Comparison of ENCODE assay signal across 8 cellular contexts in genomic region chr17:8209909-8210760, GRCh38. TPM values are rescaled to one million over a fixed set of nuclear protein-coding genes. Genes with fewer than 3 reads are reported as not detected.
DNase-seq lines count a peak whose midpoint lies in the region; ATAC-seq lines count a peak whose summit lies in the region.

Gene AURKB, minus strand, starts transcription at chr17:8210575. Its CDS starts 351 bp downstream, at chr17:8210224.

- peak within 1 kb of the TSS; percentile 74 for H3K27ac Mint-ChIP-seq in activated T-cell treated with anti-CD3 and anti-CD28 coated beads, Interleukin-2, amount 50 U/mL, for 72 hours
- H3K27ac Mint-ChIP-seq in naive thymus-derived CD8-positive, alpha-beta T cell = peak within 1 kb of the TSS; percentile 79 to 96 (median 89)
- H3K27ac Mint-ChIP-seq in stimulated activated naive B cell treated with anti-CD40 and anti-IgM and Interleukin-4, amounts not matched to agents 10 μg/mL and 1 μg/mL and 100 μg/mL, for 72 hours = peak within 1 kb of the TSS; percentile 97

- H3K4me1 Mint-ChIP-seq in activated T-cell treated with anti-CD3 and anti-CD28 coated beads, Interleukin-2, amount 50 U/mL, for 72 hours (ENCODE audit: low read depth) = peaks cover 25% of the 10 kb centered on the region
- peaks cover 13 to 21% (median 15%) of the 10 kb centered on the region in 4 donors for H3K4me1 Mint-ChIP-seq in naive thymus-derived CD8-positive, alpha-beta T cell
- peaks cover 10 to 24% of the 10 kb centered on the region in 2 donors for H3K4me1 Mint-ChIP-seq in stimulated activated naive B cell treated with anti-CD40 and anti-IgM and Interleukin-4, amounts not matched to agents 10 μg/mL and 1 μg/mL and 100 μg/mL, for 72 hours

- H3K27me3 Mint-ChIP-seq in activated T-cell treated with anti-CD3 and anti-CD28 coated beads, Interleukin-2, amount 50 U/mL, for 72 hours (ENCODE audit: low read depth) = no peaks in the 10 kb centered on the region
- no peaks in the 10 kb centered on the region for H3K27me3 Mint-ChIP-seq in naive thymus-derived CD8-positive, alpha-beta T cell
- no peaks in the 10 kb centered on the region for H3K27me3 Mint-ChIP-seq in stimulated activated naive B cell treated with anti-CD40 and anti-IgM and Interleukin-4, amounts not matched to agents 10 μg/mL and 1 μg/mL and 100 μg/mL, for 72 hours

- peak within 1 kb of the TSS; percentile 89 to 93 for H3K4me3 Mint-ChIP-seq in activated T-cell treated with anti-CD3 and anti-CD28 coated beads, Interleukin-2, amount 50 U/mL, for 72 hours
- H3K4me3 Mint-ChIP-seq in naive thymus-derived CD8-positive, alpha-beta T cell = peak within 1 kb of the TSS; percentile 88 to 96 (median 95)
- peak within 1 kb of the TSS; percentile 92 to 94 for H3K4me3 Mint-ChIP-seq in stimulated activated naive B cell treated with anti-CD40 and anti-IgM and Interleukin-4, amounts not matched to agents 10 μg/mL and 1 μg/mL and 100 μg/mL, for 72 hours

- DNase-seq in DMS53 treated with DMSO at 0.1 percent for 48 hours (lab: John Stamatoyannopoulos, UW; ENCODE audit: unreplicated experiment) = peak; percentile 93
- peak; percentile 47 for DNase-seq in KG1 (lab: John Stamatoyannopoulos, UW)
- peak; percentile 96 for DNase-seq in RKO (ENCODE audit: low spot score)
- DNase-seq in activated T-cell treated with anti-CD3 and anti-CD28 coated beads, Interleukin-2, amount 50 U/mL, for 72 hours = peak; percentile 93 to 94
- peak; percentile 96 for DNase-seq in fibroblast of gingiva (ENCODE audit: low read depth)
- peak; percentile 85 to 98 (median 91) for DNase-seq in naive thymus-derived CD8-positive, alpha-beta T cell
- DNase-seq in stimulated activated naive B cell treated with anti-CD40 and anti-IgM and Interleukin-4, amounts not matched to agents 10 μg/mL and 1 μg/mL and 100 μg/mL, for 72 hours = peak; percentile 91

- no peaks in the 10 kb centered on the region for H3K9me3 Mint-ChIP-seq in activated T-cell treated with anti-CD3 and anti-CD28 coated beads, Interleukin-2, amount 50 U/mL, for 72 hours
- no peaks in the 10 kb centered on the region for H3K9me3 Mint-ChIP-seq in naive thymus-derived CD8-positive, alpha-beta T cell
- H3K9me3 Mint-ChIP-seq in stimulated activated naive B cell treated with anti-CD40 and anti-IgM and Interleukin-4, amounts not matched to agents 10 μg/mL and 1 μg/mL and 100 μg/mL, for 72 hours = no peaks in the 10 kb centered on the region

- ATAC-seq in GM21723 (IDR thresholded peaks at IDR 0.05; ENCODE audit: unreplicated experiment) = peak; percentile 78
- ATAC-seq in activated T-cell treated with anti-CD3 and anti-CD28 coated beads, Interleukin-2, amount 50 U/mL, for 72 hours (replicated peaks in 1 of 2) = peak; percentile 98
- peak; percentile 100 for ATAC-seq in naive thymus-derived CD8-positive, alpha-beta T cell
- ATAC-seq in stimulated activated naive B cell treated with anti-CD40 and anti-IgM and Interleukin-4, amounts not matched to agents 10 μg/mL and 1 μg/mL and 100 μg/mL, for 72 hours (replicated peaks) = peak; percentile 97 to 98

- POLR2A ChIA-PET in naive thymus-derived CD8-positive, alpha-beta T cell (lab: Charles Lee) = interaction anchor here (0.6 to 11.7 kb wide), 11 partner anchors 8 to 326 kb away, joined by 3 to 118 read pairs (median 4); partner anchors contain the start of genes BORCS6, CTC1 and RANGRF

- peaks cover 6 to 23% of the 10 kb centered on the region in 2 donors for H3K36me3 Mint-ChIP-seq in activated T-cell treated with anti-CD3 and anti-CD28 coated beads, Interleukin-2, amount 50 U/mL, for 72 hours (ENCODE audit: insufficient read depth in 2 of 2)
- no peaks in the 10 kb centered on the region for H3K36me3 Mint-ChIP-seq in naive thymus-derived CD8-positive, alpha-beta T cell
- H3K36me3 Mint-ChIP-seq in stimulated activated naive B cell treated with anti-CD40 and anti-IgM and Interleukin-4, amounts not matched to agents 10 μg/mL and 1 μg/mL and 100 μg/mL, for 72 hours = no peaks in the 10 kb centered on the region

RNA-seq across cellular contexts. Expression of gene AURKB, which starts in this region (rescaled TPM):
- 100 to 1,000 TPM; 146 to 167 TPM for total RNA-seq in activated T-cell treated with anti-CD3 and anti-CD28 coated beads, Interleukin-2, amount 50 U/mL, for 72 hours
- total RNA-seq in naive thymus-derived CD8-positive, alpha-beta T cell = not detected
- not detected for polyA plus RNA-seq in naive thymus-derived CD8-positive, alpha-beta T cell

Comparison
In these comparisons a context has a peak if more than half of its experiments do, and no peak if none do; other contexts are left out.
1. Peak in every context shown above with its lines: DNase-seq and ATAC-seq.
2. RNA of gene AURKB (total RNA-seq): 146 to 167 TPM in activated T-cell treated with anti-CD3 and anti-CD28 coated beads, Interleukin-2, amount 50 U/mL, for 72 hours; not detected in naive thymus-derived CD8-positive, alpha-beta T cell; every median in the first group is over 100 times any median in the second.
3. Peak in DNase-seq and ATAC-seq in naive thymus-derived CD8-positive, alpha-beta T cell; RNA of the gene not detected or under 1 TPM.